ENCODE assay signal across 8 cellular contexts in genomic region chr9:129202613-129203555, GRCh38. TPM values are rescaled to one million over a fixed set of nuclear protein-coding genes. Genes with fewer than 3 reads are reported as not detected.
A peak's percentile ranks its signal among the peaks of the same experiment; 100 is the strongest.
DNase-seq lines count a peak whose midpoint lies in the region; ATAC-seq and TF ChIP-seq lines count a peak whose summit lies in the region.

No MANE protein-coding gene starts in this region.

- DNase-seq in AG10803 (ENCODE audit: low read depth) (peak; percentile 70), RKO (ENCODE audit: low spot score) (peak; percentile 96), fibroblast of mammary gland (ENCODE audit: low read depth) (peak; percentile 66)
- peak; percentile 90 for DNase-seq in activated T-helper 1 cell treated with anti-CD3 and anti-CD28 coated beads, Interleukin-12 subunit alpha, Interleukin-12 subunit beta, Interleukin-2, Interleukin-4 antibody, amounts not matched to agents 30 ng/mL and 10 ng/mL and 1 ng/mL, durations not matched to agents 14 hours and 24 hours and 36 hours (ENCODE audit: low spot score)
- DNase-seq in naive thymus-derived CD8-positive, alpha-beta T cell: peak; percentile 84 to 98 (median 92)
- DNase-seq in stimulated activated effector memory CD8-positive, alpha-beta T cell treated with anti-CD3 and anti-CD28 coated beads, Interleukin-12 subunit alpha, Interleukin-12 subunit beta, amount 100 ng/mL, for 72 hours (ENCODE audit: low spot score in 2 of 2): peak; percentile 98

- peaks cover 6% of the 10 kb centered on the region for H3K4me1 Mint-ChIP-seq in activated T-helper 1 cell treated with anti-CD3 and anti-CD28 coated beads, Interleukin-12 subunit alpha, Interleukin-12 subunit beta, Interleukin-2, Interleukin-4 antibody, amounts not matched to agents 30 ng/mL and 10 ng/mL and 1 ng/mL, durations not matched to agents 14 hours and 24 hours and 36 hours (ENCODE audit: low read depth)
- H3K4me1 Mint-ChIP-seq in naive thymus-derived CD8-positive, alpha-beta T cell: peaks cover 16 to 31% (median 22%) of the 10 kb centered on the region in 4 donors
- peaks cover 12% of the 10 kb centered on the region for H3K4me1 Mint-ChIP-seq in stimulated activated effector memory CD8-positive, alpha-beta T cell treated with anti-CD3 and anti-CD28 coated beads, Interleukin-12 subunit alpha, Interleukin-12 subunit beta, amount 100 ng/mL, for 72 hours

- ATAC-seq in GM19043 (IDR thresholded peaks at IDR 0.05; ENCODE audit: low read depth, unreplicated experiment): peak; percentile 63
- peak; percentile 82 for ATAC-seq in HG03521 (IDR thresholded peaks at IDR 0.05; ENCODE audit: unreplicated experiment)
- ATAC-seq in naive thymus-derived CD8-positive, alpha-beta T cell: peak; percentile 89
- ATAC-seq in stimulated activated effector memory CD8-positive, alpha-beta T cell treated with anti-CD3 and anti-CD28 coated beads, Interleukin-12 subunit alpha, Interleukin-12 subunit beta, amount 100 ng/mL, for 72 hours: peak; percentile 96

- peak overlapping the region; percentile 73 for H3K27ac Mint-ChIP-seq in activated T-helper 1 cell treated with anti-CD3 and anti-CD28 coated beads, Interleukin-12 subunit alpha, Interleukin-12 subunit beta, Interleukin-2, Interleukin-4 antibody, amounts not matched to agents 30 ng/mL and 10 ng/mL and 1 ng/mL, durations not matched to agents 14 hours and 24 hours and 36 hours
- peak overlapping the region; percentile 35 to 93 (median 86) for H3K27ac Mint-ChIP-seq in naive thymus-derived CD8-positive, alpha-beta T cell
- H3K27ac Mint-ChIP-seq in stimulated activated effector memory CD8-positive, alpha-beta T cell treated with anti-CD3 and anti-CD28 coated beads, Interleukin-12 subunit alpha, Interleukin-12 subunit beta, amount 100 ng/mL, for 72 hours: peak overlapping the region; percentile 86

- peak overlapping the region; percentile 66 for H3K4me3 ChIP-seq in AG10803 (ENCODE audit: low read length)
- H3K4me3 ChIP-seq in fibroblast of mammary gland (ENCODE audit: control insufficient read depth, low read depth, low read length): peak overlapping the region; percentile 59

- POLR2A ChIA-PET in naive thymus-derived CD8-positive, alpha-beta T cell (lab: Charles Lee): interaction anchor here (1.2 to 1.4 kb wide), 2 partner anchors 27 to 34 kb away, joined by 3 to 6 read pairs; no protein-coding TSS in a partner anchor

- H3K4me3 Mint-ChIP-seq in activated T-helper 1 cell treated with anti-CD3 and anti-CD28 coated beads, Interleukin-12 subunit alpha, Interleukin-12 subunit beta, Interleukin-2, Interleukin-4 antibody, amounts not matched to agents 30 ng/mL and 10 ng/mL and 1 ng/mL, durations not matched to agents 14 hours and 24 hours and 36 hours: peak overlapping the region; percentile 66
- peak overlapping the region; percentile 72 to 90 (median 76) for H3K4me3 Mint-ChIP-seq in naive thymus-derived CD8-positive, alpha-beta T cell
- H3K4me3 Mint-ChIP-seq in stimulated activated effector memory CD8-positive, alpha-beta T cell treated with anti-CD3 and anti-CD28 coated beads, Interleukin-12 subunit alpha, Interleukin-12 subunit beta, amount 100 ng/mL, for 72 hours: peak overlapping the region; percentile 66

- intact Hi-C loops in activated T-helper 1 cell treated with anti-CD3 and anti-CD28 coated beads, Interleukin-12 subunit alpha, Interleukin-12 subunit beta, Interleukin-2, Interleukin-4 antibody, amounts not matched to agents 30 ng/mL and 10 ng/mL and 1 ng/mL, durations not matched to agents 14 hours and 24 hours and 36 hours (cut with micrococcal nuclease): loop anchor here (1.0 to 5.0 kb wide), 5 partner anchors 25 to 210 kb away; partner anchors contain the start of genes CRAT and IER5L

- H3K27me3 Mint-ChIP-seq in activated T-helper 1 cell treated with anti-CD3 and anti-CD28 coated beads, Interleukin-12 subunit alpha, Interleukin-12 subunit beta, Interleukin-2, Interleukin-4 antibody, amounts not matched to agents 30 ng/mL and 10 ng/mL and 1 ng/mL, durations not matched to agents 14 hours and 24 hours and 36 hours (ENCODE audit: insufficient read depth): peaks cover 8% of the 10 kb centered on the region
- peaks cover 0 to 5% (median 0%) of the 10 kb centered on the region in 5 donors for H3K27me3 Mint-ChIP-seq in naive thymus-derived CD8-positive, alpha-beta T cell

- H3K36me3 Mint-ChIP-seq in activated T-helper 1 cell treated with anti-CD3 and anti-CD28 coated beads, Interleukin-12 subunit alpha, Interleukin-12 subunit beta, Interleukin-2, Interleukin-4 antibody, amounts not matched to agents 30 ng/mL and 10 ng/mL and 1 ng/mL, durations not matched to agents 14 hours and 24 hours and 36 hours (ENCODE audit: low read depth): no peaks in the 10 kb centered on the region
- H3K36me3 Mint-ChIP-seq in naive thymus-derived CD8-positive, alpha-beta T cell: peaks cover 0 to 2% (median 0%) of the 10 kb centered on the region in 3 donors
- no peaks in the 10 kb centered on the region for H3K36me3 Mint-ChIP-seq in stimulated activated effector memory CD8-positive, alpha-beta T cell treated with anti-CD3 and anti-CD28 coated beads, Interleukin-12 subunit alpha, Interleukin-12 subunit beta, amount 100 ng/mL, for 72 hours

- TF ChIP-seq CTCF in AG10803 (conservative IDR thresholded peaks at IDR 0.05; ENCODE audit: low read length) (no peak), fibroblast of mammary gland (conservative IDR thresholded peaks at IDR 0.05; ENCODE audit: control insufficient read depth, insufficient read depth, low read depth, low read length) (no peak)

- no peaks in the 10 kb centered on the region for H3K9me3 Mint-ChIP-seq in activated T-helper 1 cell treated with anti-CD3 and anti-CD28 coated beads, Interleukin-12 subunit alpha, Interleukin-12 subunit beta, Interleukin-2, Interleukin-4 antibody, amounts not matched to agents 30 ng/mL and 10 ng/mL and 1 ng/mL, durations not matched to agents 14 hours and 24 hours and 36 hours
- no peaks in the 10 kb centered on the region for H3K9me3 Mint-ChIP-seq in naive thymus-derived CD8-positive, alpha-beta T cell
- no peaks in the 10 kb centered on the region for H3K9me3 Mint-ChIP-seq in stimulated activated effector memory CD8-positive, alpha-beta T cell treated with anti-CD3 and anti-CD28 coated beads, Interleukin-12 subunit alpha, Interleukin-12 subunit beta, amount 100 ng/mL, for 72 hours

RNA-seq across cellular contexts. Expression of gene IER5L, which starts 24.8 kb away (rescaled TPM):
- total RNA-seq in activated T-helper 1 cell treated with anti-CD3 and anti-CD28 coated beads, Interleukin-12 subunit alpha, Interleukin-12 subunit beta, Interleukin-2, Interleukin-4 antibody, amounts not matched to agents 30 ng/mL and 10 ng/mL and 1 ng/mL, durations not matched to agents 14 hours and 24 hours and 36 hours: 14.4 TPM in 2 replicates
- 1 to 10 TPM; 7.5 to 8.8 TPM for total RNA-seq in naive thymus-derived CD8-positive, alpha-beta T cell
- polyA plus RNA-seq in naive thymus-derived CD8-positive, alpha-beta T cell: under 1 TPM in 2 of 3 donors, not detected in 1; 0.05 to 0.49 TPM

Comparison
In these comparisons a context has a peak if more than half of its experiments do, and no peak if none do; other contexts are left out.
1. Peak in every context shown above with its lines: DNase-seq, ATAC-seq and H3K4me3 ChIP-seq.